In genomic region chr11:15136166-15136565, GRCh38 we compare ENCODE assay signal across 26 cellular contexts. TPM values are rescaled to one million over a fixed set of nuclear protein-coding genes. Genes with fewer than 3 reads are reported as not detected.
"Had no signal": no experiment of that assay in that cellular context is flagged by ENCODE, and none has a peak within 500 bp of the region (broad histone marks: within the 10 kb centered on the region; RNA-seq: fewer than 3 reads in every experiment).

No MANE protein-coding gene starts in this region.

- DNase-seq: dermis blood vessel endothelial cell; dorsolateral prefrontal cortex; effector CD4-positive, alpha-beta T cell; effector memory CD4-positive, alpha-beta T cell; foreskin fibroblast; foreskin melanocyte; gastrocnemius medialis; glutamatergic neuron; head of caudate nucleus; heart right ventricle; hippocampal formation; left cardiac atrium; left lung; left ventricle myocardium superior; lower lobe of right lung; mesenchymal stem cell; mucosa of descending colon; naive B cell had no signal

- H3K4me3 Mint-ChIP-seq: mesothelial cell of epicardium, naive B cell had no signal

- FAIRE-seq: colon, endothelial cell of umbilical vein, islet of Langerhans, keratinocyte had no signal

- ATAC-seq: gastrocnemius medialis, heart right ventricle, left cardiac atrium, left lung, left ventricle myocardium superior, lower lobe of right lung, mucosa of descending colon had no signal

- H3K27ac Mint-ChIP-seq: mesothelial cell of epicardium, naive B cell had no signal

- H3K4me1 Mint-ChIP-seq: mesothelial cell of epicardium had no signal

- H3K36me3 Mint-ChIP-seq: mesothelial cell of epicardium had no signal

RNA-seq across cellular contexts. Expression of gene INSC, which starts 21.4 kb away (rescaled TPM):
- total RNA-seq: dermis blood vessel endothelial cell, endothelial cell of umbilical vein, gastrocnemius medialis, lung microvascular endothelial cell, mesenteric fat pad, mesothelial cell of epicardium, myocyte had no signal
- polyA plus RNA-seq: endothelial cell of umbilical vein had no signal
